ENCODE assay signal across 30 cellular contexts in the genomic region with DNA sequence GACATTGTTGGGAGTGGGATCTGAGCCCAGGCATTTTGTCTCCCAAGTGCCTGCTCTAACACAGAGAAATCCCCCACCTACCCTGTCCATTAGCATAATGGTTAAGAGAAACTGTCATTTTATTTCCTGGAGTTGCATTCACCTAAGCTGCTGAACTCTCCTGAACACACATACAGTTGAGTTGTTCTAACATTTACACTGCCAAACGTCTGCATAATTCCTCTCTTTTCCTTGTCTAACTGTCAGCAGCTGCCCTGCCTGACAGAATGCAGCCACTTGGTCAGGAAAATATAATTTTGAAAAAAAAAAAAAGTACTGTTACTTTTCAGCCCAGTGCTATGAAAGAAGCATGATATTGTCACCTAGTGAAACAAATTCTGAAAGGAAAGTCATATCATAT.
"Had no signal": no experiment of that assay in that cellular context is flagged by ENCODE, and none has a peak within 500 bp of the region (broad histone marks: within the 10 kb centered on the region; RNA-seq: fewer than 3 reads in every experiment).

No MANE protein-coding gene starts in this region.

- H3K36me3 ChIP-seq: adrenal gland, ascending aorta, brain microvascular endothelial cell, breast epithelium had no signal

- DNase-seq: activated effector memory CD4-positive, alpha-beta T cell treated with anti-CD3 and anti-CD28 coated beads, Interleukin-2, amount 50 U/mL, for 16 hours; activated effector memory CD4-positive, alpha-beta T cell treated with Interleukin-2 at 50 U/mL for 16 hours; activated gamma-delta T cell; activated gamma-delta T cell treated with Interleukin-2 at 50 U/mL for 16 hours; activated naive CD4-positive, alpha-beta T cell; activated naive CD4-positive, alpha-beta T cell treated with anti-CD3 and anti-CD28 coated beads for 36 hours; activated naive CD4-positive, alpha-beta T cell treated with anti-CD3 and anti-CD28 coated beads, Interleukin-2, amount 10 ng/mL, durations not matched to agents 7 days and 5 days; activated naive CD4-positive, alpha-beta T cell treated with anti-CD3 and anti-CD28 coated beads, Interleukin-2, amount 50 U/mL, for 16 hours; activated naive CD4-positive, alpha-beta T cell treated with Interleukin-2 at 50 U/mL for 16 hours; activated naive CD8-positive, alpha-beta T cell treated with anti-CD3 and anti-CD28 coated beads for 36 hours; activated naive CD8-positive, alpha-beta T cell treated with anti-CD3 and anti-CD28 coated beads, Interleukin-2, amount 10 ng/mL, durations not matched to agents 7 days and 5 days; activated naive CD8-positive, alpha-beta T cell treated with anti-CD3 and anti-CD28 coated beads, Interleukin-2, amount 50 U/mL, for 24 hours; activated T-cell treated with anti-CD3 and anti-CD28 coated beads, Interleukin-2, amount 50 U/mL, for 1 hour; activated T-cell treated with anti-CD3 and anti-CD28 coated beads, Interleukin-2, amount 50 U/mL, for 24 hours; activated T-cell treated with anti-CD3 and anti-CD28 coated beads, Interleukin-2, amount 50 U/mL, for 4 hours; activated T-cell treated with anti-CD3 and anti-CD28 coated beads, Interleukin-2, amount 50 U/mL, for 48 hours; activated T-cell treated with anti-CD3 and anti-CD28 coated beads, Interleukin-2, amount 50 U/mL, for 72 hours; adrenal gland; amniotic stem cell; amygdala; anterior cingulate cortex; aorta; body of pancreas; brain microvascular endothelial cell; central memory CD4-positive, alpha-beta T cell; cerebellar nuclear complex had no signal

- H3K27ac ChIP-seq: adrenal gland, ascending aorta, body of pancreas, brain microvascular endothelial cell, breast epithelium had no signal

- H3K27me3 ChIP-seq: adrenal gland, ascending aorta, body of pancreas, brain microvascular endothelial cell, breast epithelium had no signal

- H3K4me1 ChIP-seq: adrenal gland, ascending aorta, body of pancreas, breast epithelium had no signal

- ATAC-seq: activated naive CD4-positive, alpha-beta T cell treated with anti-CD3 and anti-CD28 coated beads, Interleukin-2, amount 50 U/mL, for 72 hours; activated naive CD8-positive, alpha-beta T cell treated with anti-CD3 and anti-CD28 coated beads, Interleukin-2, amount 50 U/mL, for 24 hours; activated T-cell treated with anti-CD3 and anti-CD28 coated beads, Interleukin-2, amount 50 U/mL, for 4 hours; activated T-cell treated with anti-CD3 and anti-CD28 coated beads, Interleukin-2, amount 50 U/mL, for 72 hours; activated T-helper 17 cell treated with anti-CD3 and anti-CD28 coated beads, Interleukin-2, amount 50 U/mL, for 72 hours; body of pancreas had no signal

- H3K9me3 ChIP-seq: adrenal gland, ascending aorta, body of pancreas, breast epithelium had no signal

- H3K4me3 ChIP-seq: adrenal gland, ascending aorta, body of pancreas, breast epithelium had no signal
